10 cellular contexts compared by ENCODE assay signal in the genomic region with DNA sequence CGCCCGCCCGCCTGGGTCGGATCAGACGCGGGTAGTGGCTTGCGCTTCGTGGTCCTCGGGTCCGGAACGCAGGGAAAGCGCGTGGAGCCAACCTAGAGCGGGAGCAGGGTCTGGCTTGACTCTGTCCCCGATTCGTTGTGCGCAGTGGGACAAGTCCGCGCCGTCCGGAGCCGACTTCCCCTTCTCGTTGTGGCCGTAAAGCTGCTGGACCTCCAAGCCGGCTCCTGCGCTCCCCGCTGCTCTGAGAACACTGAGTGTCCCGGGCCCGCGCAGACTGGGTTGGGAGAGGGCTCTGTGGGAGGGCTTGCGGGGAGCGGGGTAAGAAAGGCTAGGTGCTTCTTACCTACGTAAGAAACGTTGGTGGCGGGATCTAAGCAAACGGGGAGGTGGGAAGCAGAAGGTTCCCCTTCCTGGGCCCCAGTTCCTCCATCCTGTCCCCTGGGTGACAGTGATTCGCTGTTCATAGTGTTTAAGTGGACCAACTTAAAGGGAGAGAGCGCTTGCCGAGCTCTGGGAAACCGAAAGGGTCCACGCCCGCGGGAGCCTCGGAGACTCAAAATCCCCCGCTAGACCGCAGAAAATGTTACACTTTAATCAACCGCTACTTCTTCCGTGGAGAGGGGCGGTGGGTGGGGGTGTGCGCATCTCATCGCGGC. TPM values are rescaled to one million over a fixed set of nuclear protein-coding genes. Genes with fewer than 3 reads are reported as not detected.
DNase-seq lines count a peak whose midpoint lies in the region; ATAC-seq and TF ChIP-seq lines count a peak whose summit lies in the region.
"Had no signal": no experiment of that assay in that cellular context is flagged by ENCODE, and none has a peak within 500 bp of the region (broad histone marks: within the 10 kb centered on the region; RNA-seq: fewer than 3 reads in every experiment).

No MANE protein-coding gene starts in this region.

- H3K4me2 ChIP-seq in GM23248 (ENCODE audit: unreplicated experiment) (peak overlapping the region; percentile 43), hepatocyte (peak overlapping the region; percentile 79)

- H3K9me3 ChIP-seq in GM23248 (ENCODE audit: low read depth): no peaks in the 10 kb centered on the region
- no peaks in the 10 kb centered on the region for H3K9me3 ChIP-seq in hepatocyte (ENCODE audit: low read depth)
- H3K9me3 ChIP-seq: colonic mucosa had no signal

- TF ChIP-seq CTCF in hepatocyte (IDR thresholded peaks at IDR 0.05; ENCODE audit: poor library complexity): no peak

- no peaks in the 10 kb centered on the region for H4K20me1 ChIP-seq in GM23248 (ENCODE audit: insufficient read depth)
- no peaks in the 10 kb centered on the region for H4K20me1 ChIP-seq in hepatocyte (ENCODE audit: insufficient read depth, poor library complexity, severe bottlenecking)

- POLR2A ChIA-PET in activated CD8-positive, alpha-beta T cell treated with anti-CD3 and anti-CD28 coated beads, Interleukin-2, amount 10 ng/mL, durations not matched to agents 7 days and 5 days (lab: Charles Lee): no interaction called here

- H3K27me3 Mint-ChIP-seq in activated CD8-positive, alpha-beta T cell treated with anti-CD3 and anti-CD28 coated beads, Interleukin-2, amount 10 ng/mL, durations not matched to agents 7 days and 5 days (ENCODE audit: low read depth): peaks cover 81% of the 10 kb centered on the region

- peaks cover 14% of the 10 kb centered on the region for H3K4me1 Mint-ChIP-seq in activated CD8-positive, alpha-beta T cell treated with anti-CD3 and anti-CD28 coated beads, Interleukin-2, amount 10 ng/mL, durations not matched to agents 7 days and 5 days (ENCODE audit: low read depth)

- H3K9ac ChIP-seq in GM23248: no peak overlapping the region

- peak overlapping the region; percentile 56 for H3K4me3 Mint-ChIP-seq in activated CD8-positive, alpha-beta T cell treated with anti-CD3 and anti-CD28 coated beads, Interleukin-2, amount 10 ng/mL, durations not matched to agents 7 days and 5 days

- H3K4me3 ChIP-seq in GM23248 (0 out of 2 replicates have a peak overlapping the region, but pooled peaks have one; percentile 6), hepatocyte (no peak overlapping the region), skin epidermis (peak overlapping the region in 4 of 7 experiments; percentile 6 to 26 (median 9))
- H3K4me3 ChIP-seq: colonic mucosa had no signal

- H3K4me1 ChIP-seq in GM23248 (ENCODE audit: insufficient read depth): no peaks in the 10 kb centered on the region
- peaks cover 15% of the 10 kb centered on the region for H3K4me1 ChIP-seq in hepatocyte (ENCODE audit: insufficient read depth)
- H3K4me1 ChIP-seq: colonic mucosa had no signal

- DNase-seq in GM23248 (peak; percentile 39), hepatocyte (ENCODE audit: low spot score) (no peak), NK-92 (lab: John Stamatoyannopoulos, UW; ENCODE audit: unreplicated experiment) (no peak)
- no peak for DNase-seq in activated CD8-positive, alpha-beta T cell treated with anti-CD3 and anti-CD28 coated beads, Interleukin-2, amount 10 ng/mL, durations not matched to agents 7 days and 5 days
- DNase-seq: colonic mucosa, NCI-H1417 treated with DMSO at 0.1 percent for 48 hours had no signal

- 7 to 10% methylated on average over 45 to 52 of the region's 52 CpGs for WGBS in GM23248 (ENCODE audit: low coverage in 1 of 2, low lambda C conversion rate in 2 of 2, missing lambda C conversion rate in 2 of 2), 2 experiments
- WGBS in hepatocyte (ENCODE audit: low lambda C conversion rate, missing lambda C conversion rate): 7% methylated on average over 50 of the region's 52 CpGs

- no peaks in the 10 kb centered on the region for H3K36me3 ChIP-seq in GM23248 (ENCODE audit: low read depth)
- H3K36me3 ChIP-seq in hepatocyte (replicated peaks; ENCODE audit: insufficient read depth, low read depth): no peaks in the 10 kb centered on the region
- H3K36me3 ChIP-seq: colonic mucosa had no signal

- peaks cover 90% of the 10 kb centered on the region for H3K27me3 ChIP-seq in GM23248 (replicated peaks; ENCODE audit: insufficient read depth)
- H3K27me3 ChIP-seq in hepatocyte: peaks cover 89% of the 10 kb centered on the region

- in situ Hi-C loops in GM23248 (cut with MboI): no loop called here

- peaks cover 4% of the 10 kb centered on the region; the same call in 1 of the 2 replicates for H3F3A ChIP-seq in GM23248 (ENCODE audit: insufficient read depth)

- ATAC-seq in activated CD8-positive, alpha-beta T cell treated with anti-CD3 and anti-CD28 coated beads, Interleukin-2, amount 10 ng/mL, durations not matched to agents 7 days and 5 days: no peak
- no peak for ATAC-seq in HG02840 (IDR thresholded peaks at IDR 0.05; ENCODE audit: low FRiP score, unreplicated experiment)
- ATAC-seq in GM21529 (IDR thresholded peaks at IDR 0.05; ENCODE audit: unreplicated experiment): no peak
- no peak for ATAC-seq in HG03025 (IDR thresholded peaks at IDR 0.05; ENCODE audit: low FRiP score, unreplicated experiment)

- no peaks in the 10 kb centered on the region for H3K9me3 Mint-ChIP-seq in activated CD8-positive, alpha-beta T cell treated with anti-CD3 and anti-CD28 coated beads, Interleukin-2, amount 10 ng/mL, durations not matched to agents 7 days and 5 days (ENCODE audit: insufficient read depth)

- H3K9me2 ChIP-seq in GM23248 (ENCODE audit: insufficient read depth) (no peaks in the 10 kb centered on the region), hepatocyte (replicated peaks; ENCODE audit: insufficient read depth) (no peaks in the 10 kb centered on the region)

- no peak overlapping the region for H2AFZ ChIP-seq in GM23248
- H2AFZ ChIP-seq in hepatocyte: peak overlapping the region; percentile 49

- no peaks in the 10 kb centered on the region for H3K79me2 ChIP-seq in GM23248 (ENCODE audit: insufficient read depth)
- no peaks in the 10 kb centered on the region for H3K79me2 ChIP-seq in hepatocyte

- CTCF ChIA-PET in activated CD8-positive, alpha-beta T cell treated with anti-CD3 and anti-CD28 coated beads, Interleukin-2, amount 10 ng/mL, durations not matched to agents 7 days and 5 days (lab: Charles Lee): no interaction called here

- H3K27ac ChIP-seq in GM23248 (no peak overlapping the region), hepatocyte (no peak overlapping the region), skin epidermis (no peak overlapping the region)
- H3K27ac ChIP-seq: colonic mucosa had no signal

- H3K27ac Mint-ChIP-seq in activated CD8-positive, alpha-beta T cell treated with anti-CD3 and anti-CD28 coated beads, Interleukin-2, amount 10 ng/mL, durations not matched to agents 7 days and 5 days: no peak overlapping the region

- no peaks in the 10 kb centered on the region for H3K36me3 Mint-ChIP-seq in activated CD8-positive, alpha-beta T cell treated with anti-CD3 and anti-CD28 coated beads, Interleukin-2, amount 10 ng/mL, durations not matched to agents 7 days and 5 days (ENCODE audit: low read depth)

RNA-seq across cellular contexts. Expression of a gene that starts 4.3 kb away (rescaled TPM):
- total RNA-seq in GM23248 (2014; rRNA removed; shearing (Covaris generic)): not detected in 2 replicates
- not detected in 2 replicates for polyA plus RNA-seq in GM23248 (2016; fragmentation: Nextera tagmentation; extraction: Ambion mirVana)
- under 1 TPM in 1 of 2 experiments, not detected in 1; 0.08 TPM for total RNA-seq in activated CD8-positive, alpha-beta T cell treated with anti-CD3 and anti-CD28 coated beads, Interleukin-2, amount 10 ng/mL, durations not matched to agents 7 days and 5 days
- 0.67 and 0.88 TPM in 2 replicates for total RNA-seq in hepatocyte
- 0.99 and 3.7 TPM in 2 replicates for polyA plus RNA-seq in hepatocyte
- total RNA-seq: colonic mucosa had no signal
